9 cellular contexts compared by ENCODE assay signal in the genomic region with DNA sequence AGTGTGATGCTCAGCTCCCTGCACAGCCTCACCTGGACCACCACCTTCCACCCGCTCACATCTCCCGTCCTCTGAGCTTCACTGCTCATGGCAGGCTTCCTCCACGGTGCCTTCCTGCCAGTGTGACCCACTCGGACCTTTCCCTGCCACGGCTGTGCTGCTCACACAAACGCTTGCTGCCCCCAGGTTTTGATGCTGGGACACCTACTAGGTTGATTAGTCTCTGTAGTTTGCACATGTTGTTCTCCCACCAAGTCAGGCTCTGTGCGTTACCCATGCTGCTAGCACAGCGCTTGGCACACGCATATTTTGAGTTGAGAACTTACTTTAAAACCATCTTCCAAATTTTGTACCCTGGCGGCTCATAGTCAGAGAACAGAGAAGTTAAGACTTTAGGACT. TPM values are rescaled to one million over a fixed set of nuclear protein-coding genes. Genes with fewer than 3 reads are reported as not detected.
"Had no signal": no experiment of that assay in that cellular context is flagged by ENCODE, and none has a peak within 500 bp of the region (broad histone marks: within the 10 kb centered on the region; RNA-seq: fewer than 3 reads in every experiment).

No MANE protein-coding gene starts in this region.

- ATAC-seq: HepG2, K562 had no signal

- DNase-seq: IMR-90, KBM-7, KG1 had no signal

- H3K4me3 ChIP-seq: K562 had no signal

- H3K27ac ChIP-seq: HL-60 had no signal

RNA-seq across cellular contexts. Expression of gene MC2R, which starts 2.1 kb away (rescaled TPM):
- total RNA-seq: HepG2, HT-29, HT1080, IMR-90, K562 had no signal
- polyA plus RNA-seq: HepG2, IgD-negative memory B cell, IMR-90, K562 had no signal
